ENCODE assay signal across 8 cellular contexts in genomic region chr1:223700942-223701637, GRCh38. TPM values are rescaled to one million over a fixed set of nuclear protein-coding genes. Genes with fewer than 3 reads are reported as not detected.
A peak's percentile ranks its signal among the peaks of the same experiment; 100 is the strongest.
DNase-seq lines count a peak whose midpoint lies in the region; ATAC-seq and TF ChIP-seq lines count a peak whose summit lies in the region.

No MANE protein-coding gene starts in this region.

- no peaks in the 10 kb centered on the region for H3K9me2 ChIP-seq in SK-N-SH
- H3K9me2 ChIP-seq in OCI-LY7 (ENCODE audit: insufficient read depth, low read length) = no peaks in the 10 kb centered on the region

- H3K4me3 ChIP-seq in SK-N-SH (ENCODE audit: low read depth in 2 of 2, low read length in 1 of 2) = peak overlapping the region in 1 of 2 experiments; percentile 41; a peak in 3 of 4 replicates
- H3K4me3 ChIP-seq in sigmoid colon = no peak overlapping the region
- no peak overlapping the region for H3K4me3 ChIP-seq in OCI-LY7 (ENCODE audit: low read depth, low read length, poor library complexity, severe bottlenecking)

- no peaks in the 10 kb centered on the region for H3K36me3 Mint-ChIP-seq in activated CD4-positive, alpha-beta T cell treated with anti-CD3 and anti-CD28 coated beads for 36 hours (ENCODE audit: low read depth)

- H3K4me2 ChIP-seq in SK-N-SH (peak overlapping the region; percentile 75), OCI-LY7 (ENCODE audit: low read length) (no peak overlapping the region)

- peak; percentile 59 for DNase-seq in activated CD4-positive, alpha-beta T cell treated with anti-CD3 and anti-CD28 coated beads for 36 hours
- DNase-seq in activated CD4-positive, alpha-beta T cell treated with anti-CD3 and anti-CD28 coated beads, Interleukin-2, amount 50 U/mL, for 4 hours = no peak
- DNase-seq in SK-N-SH = no peak
- peak; percentile 99 for DNase-seq in fibroblast of peridontal ligament (ENCODE audit: extremely low read depth)
- no peak for DNase-seq in sigmoid colon
- DNase-seq in OCI-LY7 (ENCODE audit: low spot score) = no peak
- no peak for DNase-seq in globus pallidus (ENCODE audit: low spot score)

- H3K9ac ChIP-seq in SK-N-SH = peak overlapping the region; percentile 71

- H3K36me3 ChIP-seq in SK-N-SH (replicated peaks in 1 of 2; ENCODE audit: control insufficient read depth in 1 of 2, insufficient read depth in 2 of 2, low read length in 1 of 2) (no peaks in the 10 kb centered on the region), sigmoid colon (no peaks in the 10 kb centered on the region), OCI-LY7 (ENCODE audit: insufficient read depth, low read length) (no peaks in the 10 kb centered on the region)

- TF ChIP-seq EP300 in SK-N-SH (IDR thresholded peaks at IDR 0.05; ENCODE audit: borderline replicate concordance in 1 of 2, low read depth in 1 of 2, low read length in 1 of 2) = peak in 1 of 2 experiments; percentile 83; a peak in 2 of 4 replicates
- TF ChIP-seq EP300 in sigmoid colon (IDR thresholded peaks at IDR 0.05) = no peak

- intact Hi-C loops in activated CD4-positive, alpha-beta T cell treated with anti-CD3 and anti-CD28 coated beads for 36 hours (cut with DNase I, micrococcal nuclease) = loop anchor here (1.0 to 5.0 kb wide), 5 partner anchors 131 to 1726 kb away; partner anchors contain the start of genes LBR (in 1 of the 2) and TP53BP2 (in 1 of the 2)
- intact Hi-C loops in sigmoid colon (cut with DNase I) = no loop called here
- intact Hi-C loops in OCI-LY7 (cut with micrococcal nuclease; ENCODE audit: unreplicated experiment) = no loop called here

- peaks cover 10% of the 10 kb centered on the region; the same call in 1 of the 2 replicates for H3K79me2 ChIP-seq in SK-N-SH (ENCODE audit: insufficient read depth)
- H3K79me2 ChIP-seq in OCI-LY7 (ENCODE audit: insufficient read depth, low read depth, low read length) = no peaks in the 10 kb centered on the region

- H3K27ac ChIP-seq in SK-N-SH (ENCODE audit: low read depth in 2 of 2, low read length in 1 of 2) = peak overlapping the region; percentile 17 to 97; a peak in 3 of 4 replicates
- peak overlapping the region; percentile 56 to 87 (median 72) for H3K27ac ChIP-seq in sigmoid colon
- H3K27ac ChIP-seq in OCI-LY7 (ENCODE audit: low read depth, low read length, poor library complexity, severe bottlenecking) = no peak overlapping the region

- no peak overlapping the region for H3K4me3 Mint-ChIP-seq in activated CD4-positive, alpha-beta T cell treated with anti-CD3 and anti-CD28 coated beads for 36 hours

- ATAC-seq in activated CD4-positive, alpha-beta T cell treated with anti-CD3 and anti-CD28 coated beads for 36 hours = peak; percentile 75
- no peak for ATAC-seq in HG02840 (IDR thresholded peaks at IDR 0.05; ENCODE audit: low FRiP score, unreplicated experiment)

- H3K4me1 ChIP-seq in SK-N-SH (ENCODE audit: control insufficient read depth in 1 of 2, insufficient read depth in 2 of 2, low read depth in 1 of 2, low read length in 1 of 2) (peaks cover 5 to 41% of the 10 kb centered on the region in 2 experiments; a peak in 3 of 4 replicates), sigmoid colon (peaks cover 0 to 35% (median 31%) of the 10 kb centered on the region in 4 donors), OCI-LY7 (ENCODE audit: insufficient read depth, low read length, poor library complexity, severe bottlenecking) (no peaks in the 10 kb centered on the region)

- no peak for TF ChIP-seq RAD21 in SK-N-SH (IDR thresholded peaks at IDR 0.05; ENCODE audit: low read length)

- no peaks in the 10 kb centered on the region for H3K9me3 Mint-ChIP-seq in activated CD4-positive, alpha-beta T cell treated with anti-CD3 and anti-CD28 coated beads for 36 hours (ENCODE audit: low read depth)

- CTCF ChIA-PET in activated CD4-positive, alpha-beta T cell treated with anti-CD3 and anti-CD28 coated beads for 36 hours (lab: Charles Lee) = interaction anchor here (0.8 to 4.1 kb wide), 8 partner anchors 16 to 633 kb away, joined by 3 to 95 read pairs (median 3); no protein-coding TSS in a partner anchor
- CTCF ChIA-PET in SK-N-SH (lab: Yijun Ruan, JAX) = interaction anchor here (0.9 to 3.0 kb wide), 5 partner anchors 11 to 350 kb away, joined by 3 to 18 read pairs (median 3); partner anchors contain the start of gene CAPN2
- CTCF ChIA-PET in OCI-LY7 (lab: Charles Lee; ENCODE audit: unreplicated experiment) = interaction anchor here (0.6 kb wide), 1 partner anchor 115 kb away, joined by 3 read pairs; no protein-coding TSS in a partner anchor

- H4K20me1 ChIP-seq in SK-N-SH (ENCODE audit: insufficient read depth) = no peaks in the 10 kb centered on the region
- no peaks in the 10 kb centered on the region for H4K20me1 ChIP-seq in OCI-LY7 (ENCODE audit: insufficient read depth, low read length)

- no peak for TF ChIP-seq POLR2A in sigmoid colon (IDR thresholded peaks at IDR 0.05)

- H3K27me3 Mint-ChIP-seq in activated CD4-positive, alpha-beta T cell treated with anti-CD3 and anti-CD28 coated beads for 36 hours = peaks cover 4% of the 10 kb centered on the region

- no TSS peak for BruUV-seq in OCI-LY7 (replicated peaks; lab: Mats Ljungman, UMichigan)

- H2AFZ ChIP-seq in SK-N-SH (ENCODE audit: low read depth) = no peak overlapping the region
- no peak overlapping the region for H2AFZ ChIP-seq in OCI-LY7 (ENCODE audit: low read length)

- peaks cover 34% of the 10 kb centered on the region for H3K4me1 Mint-ChIP-seq in activated CD4-positive, alpha-beta T cell treated with anti-CD3 and anti-CD28 coated beads for 36 hours

- WGBS in SK-N-SH (ENCODE audit: low lambda C conversion rate) = 4% methylated on average over 3 of the region's 8 CpGs
- 77 to 84% methylated on average over 8 of the region's 8 CpGs for WGBS in sigmoid colon, 2 donors

- TF ChIP-seq CTCF in SK-N-SH (IDR thresholded peaks at IDR 0.05) (no peak), sigmoid colon (IDR thresholded peaks at IDR 0.05) (no peak), OCI-LY7 (conservative IDR thresholded peaks at IDR 0.05; ENCODE audit: low read length) (no peak)

- H3K27me3 ChIP-seq in SK-N-SH (ENCODE audit: insufficient read depth) (no peaks in the 10 kb centered on the region), sigmoid colon (no peaks in the 10 kb centered on the region)

- POLR2A ChIA-PET in activated CD4-positive, alpha-beta T cell treated with anti-CD3 and anti-CD28 coated beads for 36 hours (lab: Charles Lee) = interaction anchor here (0.6 to 1.4 kb wide), 5 partner anchors 48 to 714 kb away, joined by 3 to 5 read pairs (median 3); no protein-coding TSS in a partner anchor
- POLR2A ChIA-PET in SK-N-SH (lab: Yijun Ruan, JAX) = interaction anchor here (0.6 kb wide), 1 partner anchor 641 kb away, joined by 3 read pairs; no protein-coding TSS in a partner anchor
- POLR2A ChIA-PET in OCI-LY7 (lab: Charles Lee) = interaction anchor here (0.7 kb wide), 1 partner anchor 549 kb away, joined by 3 read pairs; no protein-coding TSS in a partner anchor

- peak overlapping the region; percentile 55 for H3K27ac Mint-ChIP-seq in activated CD4-positive, alpha-beta T cell treated with anti-CD3 and anti-CD28 coated beads for 36 hours

- H3F3A ChIP-seq in SK-N-SH (replicated peaks; ENCODE audit: insufficient read depth) = peaks cover 37% of the 10 kb centered on the region

- H3K9me3 ChIP-seq in SK-N-SH (no peaks in the 10 kb centered on the region), sigmoid colon (no peaks in the 10 kb centered on the region), OCI-LY7 (ENCODE audit: low read length) (no peaks in the 10 kb centered on the region)

TF ChIP-seq in SK-N-SH, 30 proteins besides CTCF, POLR2A, EP300 and RAD21 (continues in another document):
- TF ChIP-seq FOXJ3 (CRISPR knock-in tag; IDR thresholded peaks at IDR 0.05) (no peak), EZH2phosphoT487 (IDR thresholded peaks at IDR 0.05; ENCODE audit: borderline replicate concordance, low read depth) (no peak), POLR2AphosphoS5 (IDR thresholded peaks at IDR 0.05; ENCODE audit: low read depth, low read length) (peak; percentile 53; the same call in 1 of the 2 replicates), FOXM1 (IDR thresholded peaks at IDR 0.05; ENCODE audit: low read depth) (peak; percentile 68), MXI1 (IDR thresholded peaks at IDR 0.05; ENCODE audit: low read depth, low read length) (no peak), USF2 (IDR thresholded peaks at IDR 0.05; ENCODE audit: borderline replicate concordance, low read depth, low read length) (no peak), TEAD4 (IDR thresholded peaks at IDR 0.05; ENCODE audit: borderline replicate concordance, insufficient read depth) (peak; percentile 61; the same call in 1 of the 2 replicates), CHD2 (IDR thresholded peaks at IDR 0.05; ENCODE audit: low read length, partially characterized antibody) (no peak), GATA2 (CRISPR knock-in tag; IDR thresholded peaks at IDR 0.05) (no peak), RCOR1 (IDR thresholded peaks at IDR 0.05; ENCODE audit: low read length) (no peak), YY1 (IDR thresholded peaks at IDR 0.05; ENCODE audit: low read depth) (0 out of 2 replicates have a peak, but pooled peaks have one; percentile 22)

RNA-seq across cellular contexts. Expression of gene CAPN2, which starts 11.2 kb away (rescaled TPM):
- total RNA-seq in activated CD4-positive, alpha-beta T cell treated with anti-CD3 and anti-CD28 coated beads for 36 hours = 10 to 100 TPM; 31.1 to 33.1 TPM
- polyA plus RNA-seq in SK-N-SH (2012; rRNA removed) (208 and 209 TPM in 2 replicates), sigmoid colon (100 to 1,000 TPM; 135 to 266 (median 158) TPM)
- polyA plus RNA-seq in SK-N-SH (2012; cell fraction: cytosol; rRNA removed) = 177 and 181 TPM in 2 replicates
- 432 and 454 TPM in 2 replicates for polyA plus RNA-seq in SK-N-SH (2012; cell fraction: nucleus; rRNA removed)
- total RNA-seq in sigmoid colon (100 to 1,000 TPM in 1 of 4 donors, 10 to 100 TPM in 3; 67.3 to 154 (median 73.6) TPM), OCI-LY7 (2022) (0.52 TPM in 1 of 2 replicates, not detected in the other)
- not detected in 2 replicates for total RNA-seq in OCI-LY7 (2014; rRNA removed; shearing (Covaris generic))

RNA-seq across cellular contexts. Expression of gene CAPN8, which starts 35.6 kb away (rescaled TPM):
- not detected for total RNA-seq in activated CD4-positive, alpha-beta T cell treated with anti-CD3 and anti-CD28 coated beads for 36 hours
- not detected in 2 replicates for polyA plus RNA-seq in SK-N-SH (2012; rRNA removed)
- not detected in 2 replicates for polyA plus RNA-seq in SK-N-SH (2012; cell fraction: cytosol; rRNA removed)
- polyA plus RNA-seq in SK-N-SH (2012; cell fraction: nucleus; rRNA removed) = 0.04 and 0.11 TPM in 2 replicates
- 1 to 10 TPM in 1 of 4 donors, not detected in 3; 1.1 TPM for total RNA-seq in sigmoid colon
- polyA plus RNA-seq in sigmoid colon = 10 to 100 TPM; 21.6 to 67.6 (median 63.8) TPM
- total RNA-seq in OCI-LY7 (2014; rRNA removed; shearing (Covaris generic)) = not detected in 2 replicates
- total RNA-seq in OCI-LY7 (2022) = not detected in 2 replicates

Comparison
In these comparisons a context has a peak if more than half of its experiments do, and no peak if none do; other contexts are left out.
1. DNase-seq: peak in activated CD4-positive, alpha-beta T cell treated with anti-CD3 and anti-CD28 coated beads for 36 hours (single experiment) and fibroblast of peridontal ligament (single experiment); none in activated CD4-positive, alpha-beta T cell treated with anti-CD3 and anti-CD28 coated beads, Interleukin-2, amount 50 U/mL, for 4 hours (0 of 2), SK-N-SH (single experiment), sigmoid colon (single experiment), OCI-LY7 (single experiment) and globus pallidus (single experiment).
2. RNA of gene CAPN2, which starts 11.2 kb away (total RNA-seq): 67.3 to 154 TPM in sigmoid colon and 31.1 to 33.1 TPM in activated CD4-positive, alpha-beta T cell treated with anti-CD3 and anti-CD28 coated beads for 36 hours; 0.52 TPM in OCI-LY7; every median in the first group is over 10 times any median in the second.
3. intact Hi-C loops: an anchor here in activated CD4-positive, alpha-beta T cell treated with anti-CD3 and anti-CD28 coated beads for 36 hours (1.0 to 5.0 kb wide); none called in sigmoid colon and OCI-LY7.